Comparison of ENCODE assay signal across 17 cellular contexts in the genomic region with DNA sequence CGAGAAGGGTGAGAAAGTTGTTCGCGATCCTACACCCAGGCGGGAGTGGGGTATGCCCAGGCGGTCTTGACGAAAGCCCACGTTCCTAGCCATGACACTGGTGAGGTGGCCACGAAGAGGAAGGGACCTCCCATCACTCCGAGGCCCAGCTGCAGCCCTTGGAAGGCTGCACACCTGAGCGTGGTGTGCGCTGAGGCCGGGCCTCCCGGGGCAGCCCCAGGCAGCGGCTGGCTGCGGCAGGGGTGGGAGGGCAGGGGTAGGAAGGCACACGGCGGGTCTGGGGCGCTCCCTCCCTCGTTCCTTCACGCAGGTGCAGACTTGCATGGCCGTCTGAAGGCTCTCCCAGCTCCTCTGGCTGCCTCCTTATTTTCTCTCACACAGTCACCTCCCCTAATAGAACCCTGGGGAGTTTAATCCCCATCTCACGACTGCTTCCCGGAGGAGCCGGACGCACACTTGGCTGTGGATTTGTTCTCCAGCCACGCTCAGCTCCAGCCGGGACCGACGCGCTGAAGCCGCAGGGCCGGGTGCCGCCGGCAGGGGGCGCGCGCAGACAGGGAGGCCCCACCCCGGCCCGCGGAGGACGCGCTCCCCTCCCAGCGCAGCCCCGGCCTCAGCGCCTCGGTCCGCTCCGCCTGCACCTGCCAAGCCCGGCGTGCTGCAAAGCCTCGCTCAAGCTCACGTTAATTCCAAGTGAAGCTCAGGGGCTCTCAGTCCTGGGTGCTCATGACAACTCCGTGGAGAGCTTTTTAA. TPM values are rescaled to one million over a fixed set of nuclear protein-coding genes. Genes with fewer than 3 reads are reported as not detected.
DNase-seq lines count a peak whose midpoint lies in the region; ATAC-seq, FAIRE-seq and TF ChIP-seq lines count a peak whose summit lies in the region.
"Had no signal": no experiment of that assay in that cellular context is flagged by ENCODE, and none has a peak within 500 bp of the region (broad histone marks: within the 10 kb centered on the region; RNA-seq: fewer than 3 reads in every experiment).

No MANE protein-coding gene starts in this region.

- DNase-seq in DMS 273 (lab: John Stamatoyannopoulos, UW; ENCODE audit: unreplicated experiment) = peak; percentile 93
- no peak for DNase-seq in DMS 273 treated with DMSO at 0.1 percent for 48 hours (lab: John Stamatoyannopoulos, UW)
- peak; percentile 28 for DNase-seq in HK-2 (ENCODE audit: unreplicated experiment)
- no peak for DNase-seq in bronchial epithelial cell (ENCODE audit: low read depth)
- peak; percentile 57 for DNase-seq in naive B cell
- DNase-seq in activated T-cell treated with anti-CD3 and anti-CD28 coated beads, Interleukin-2, amount 50 U/mL, for 72 hours = no peak
- DNase-seq in kidney glomerular epithelial cell (lab: John Stamatoyannopoulos, UW) = no peak
- DNase-seq: activated gamma-delta T cell, NCI-H1930 had no signal

- no peaks in the 10 kb centered on the region for H3K36me3 ChIP-seq in bronchial epithelial cell (ENCODE audit: control insufficient read depth, insufficient read depth, low read length)
- H3K36me3 ChIP-seq: stomach had no signal

- no peaks in the 10 kb centered on the region for H3K27me3 ChIP-seq in bronchial epithelial cell (ENCODE audit: control insufficient read depth, insufficient read depth, low read length)
- H3K27me3 ChIP-seq: stomach had no signal

- H3K4me3 Mint-ChIP-seq in naive B cell = peak overlapping the region in 2 of 8 donors; percentile 45 to 79
- no peak overlapping the region for H3K4me3 Mint-ChIP-seq in activated T-cell treated with anti-CD3 and anti-CD28 coated beads, Interleukin-2, amount 50 U/mL, for 72 hours

- no peaks in the 10 kb centered on the region for H3K36me3 Mint-ChIP-seq in naive B cell
- H3K36me3 Mint-ChIP-seq in activated T-cell treated with anti-CD3 and anti-CD28 coated beads, Interleukin-2, amount 50 U/mL, for 72 hours (ENCODE audit: insufficient read depth in 2 of 2) = no peaks in the 10 kb centered on the region

- ATAC-seq in naive B cell (ENCODE audit: low read depth in 2 of 2) = peak in 1 of 2 donors; percentile 79
- ATAC-seq in activated T-cell treated with anti-CD3 and anti-CD28 coated beads, Interleukin-2, amount 50 U/mL, for 72 hours (replicated peaks in 1 of 2) = no peak
- ATAC-seq in HG03469 (IDR thresholded peaks at IDR 0.05; ENCODE audit: unreplicated experiment) = no peak
- ATAC-seq: activated CD4-positive, CD25-positive, alpha-beta regulatory T cell treated with anti-CD3 and anti-CD28 coated beads, Interleukin-2, amount 50 U/mL, for 24 hours; SK-N-SH treated with all-trans-retinoic acid at 6 μM for 48 hours had no signal

- no peaks in the 10 kb centered on the region for H3K9me3 Mint-ChIP-seq in naive B cell
- no peaks in the 10 kb centered on the region for H3K9me3 Mint-ChIP-seq in activated T-cell treated with anti-CD3 and anti-CD28 coated beads, Interleukin-2, amount 50 U/mL, for 72 hours

- FAIRE-seq in bronchial epithelial cell (lab: Jason Lieb, UNC) = no peak
- FAIRE-seq: frontal cortex, G401.6 had no signal

- peaks cover 9 to 13% (median 10%) of the 10 kb centered on the region in 3 donors for H3K4me1 Mint-ChIP-seq in naive B cell
- H3K4me1 Mint-ChIP-seq in activated T-cell treated with anti-CD3 and anti-CD28 coated beads, Interleukin-2, amount 50 U/mL, for 72 hours (ENCODE audit: low read depth) = peaks cover 19% of the 10 kb centered on the region

- peak; percentile 8 for TF ChIP-seq CTCF in bronchial epithelial cell (IDR thresholded peaks at IDR 0.05; ENCODE audit: insufficient read depth, low read length, severe bottlenecking)

- H3K27me3 Mint-ChIP-seq in naive B cell = peaks cover 9 to 26% (median 14%) of the 10 kb centered on the region in 3 donors
- peaks cover 8% of the 10 kb centered on the region for H3K27me3 Mint-ChIP-seq in activated T-cell treated with anti-CD3 and anti-CD28 coated beads, Interleukin-2, amount 50 U/mL, for 72 hours (ENCODE audit: low read depth)

- no peak overlapping the region for H3K4me3 ChIP-seq in bronchial epithelial cell (ENCODE audit: low read depth, low read length)
- H3K4me3 ChIP-seq: stomach had no signal

- peak overlapping the region in 2 of 6 donors; percentile 12 to 46 for H3K27ac Mint-ChIP-seq in naive B cell
- no peak overlapping the region for H3K27ac Mint-ChIP-seq in activated T-cell treated with anti-CD3 and anti-CD28 coated beads, Interleukin-2, amount 50 U/mL, for 72 hours

RNA-seq across cellular contexts. Expression of a gene that starts 37.8 kb away (rescaled TPM):
- 0.26 and 1.0 TPM in 2 replicates for total RNA-seq in bronchial epithelial cell
- under 1 TPM in 5 of 6 donors, not detected in 1; 0.03 to 0.19 (median 0.07) TPM for polyA plus RNA-seq in naive B cell (ENCODE audit: low read depth in 6 of 6)
- total RNA-seq in activated T-cell treated with anti-CD3 and anti-CD28 coated beads, Interleukin-2, amount 50 U/mL, for 72 hours = under 1 TPM; 0.34 to 0.42 TPM
- total RNA-seq: A172, lung microvascular endothelial cell had no signal

RNA-seq across cellular contexts. Expression of a gene that starts 58.9 kb away (rescaled TPM):
- total RNA-seq in bronchial epithelial cell = 6.3 and 6.8 TPM in 2 replicates
- polyA plus RNA-seq in naive B cell (ENCODE audit: low read depth in 6 of 6) = 1 to 10 TPM; 1.1 to 4.8 (median 2.3) TPM
- 100 to 1,000 TPM in 1 of 2 donors, 10 to 100 TPM in 1; 94.8 to 112 TPM for total RNA-seq in activated T-cell treated with anti-CD3 and anti-CD28 coated beads, Interleukin-2, amount 50 U/mL, for 72 hours

Comparison
In these comparisons a context has a peak if more than half of its experiments do, and no peak if none do; other contexts are left out.
1. DNase-seq: peak in DMS 273 (single experiment), HK-2 (single experiment) and naive B cell (single experiment); none in DMS 273 treated with DMSO at 0.1 percent for 48 hours (single experiment), bronchial epithelial cell (single experiment), activated T-cell treated with anti-CD3 and anti-CD28 coated beads, Interleukin-2, amount 50 U/mL, for 72 hours (0 of 2) and kidney glomerular epithelial cell (single experiment).
2. RNA of a gene that starts 58.9 kb away (total RNA-seq): 94.8 to 112 TPM in activated T-cell treated with anti-CD3 and anti-CD28 coated beads, Interleukin-2, amount 50 U/mL, for 72 hours; 6.3 to 6.8 TPM in bronchial epithelial cell; every median in the first group is over 10 times any median in the second.